Comparison of ENCODE assay signal across 18 cellular contexts in the genomic region with DNA sequence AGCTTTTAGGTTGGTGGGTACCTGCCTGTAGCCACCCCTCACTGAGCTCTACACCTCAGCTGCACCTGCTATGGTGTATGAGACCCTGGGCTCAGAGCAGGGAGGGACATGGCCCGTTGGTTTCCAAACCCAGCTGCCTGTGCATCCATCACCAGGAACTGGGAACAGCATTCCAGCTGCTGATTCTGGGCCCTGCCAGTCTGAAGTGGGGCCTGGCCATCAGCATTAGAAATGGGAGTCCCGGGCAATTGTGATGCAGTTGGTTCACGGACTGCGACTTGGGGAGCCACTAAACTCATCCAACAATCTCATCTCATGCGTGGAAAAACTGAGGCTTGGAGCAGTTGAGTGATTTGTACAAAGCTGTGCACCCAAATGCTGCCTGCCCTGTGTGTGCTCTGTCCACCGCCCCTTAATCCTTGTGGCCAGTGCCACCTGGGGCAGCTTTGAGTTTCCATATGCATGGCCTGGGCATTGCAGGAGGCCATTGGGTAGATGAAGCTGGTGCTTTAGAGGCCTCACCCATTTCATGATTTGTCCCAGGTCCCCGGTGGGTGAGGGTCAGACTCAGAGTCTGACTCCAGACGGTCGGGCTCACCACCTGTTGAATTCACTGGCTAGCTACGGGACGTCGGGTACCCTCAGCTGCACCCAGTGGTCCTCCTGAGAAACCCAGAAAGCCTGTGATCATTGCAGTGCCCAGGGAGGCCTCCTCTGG.
"Had no signal": no experiment of that assay in that cellular context is flagged by ENCODE, and none has a peak within 500 bp of the region (broad histone marks: within the 10 kb centered on the region; RNA-seq: fewer than 3 reads in every experiment).

No MANE protein-coding gene starts in this region.

- H3K27ac ChIP-seq: gastrocnemius medialis, heart left ventricle, lower lobe of right lung, neutrophil, upper lobe of left lung had no signal

- DNase-seq: activated CD4-positive, alpha-beta T cell treated with anti-CD3 and anti-CD28 coated beads, Interleukin-2, amount 50 U/mL, for 1 hour; activated CD8-positive, alpha-beta memory T cell treated with anti-CD3 and anti-CD28 coated beads for 24 hours; activated naive CD4-positive, alpha-beta T cell; activated naive CD8-positive, alpha-beta T cell treated with anti-CD3 and anti-CD28 coated beads, Interleukin-2, amount 50 U/mL, for 24 hours; dermis blood vessel endothelial cell; effector memory CD8-positive, alpha-beta T cell; gastrocnemius medialis; heart left ventricle; naive thymus-derived CD4-positive, alpha-beta T cell; stimulated activated CD4-positive, alpha-beta T cell treated with anti-CD3 and anti-CD28 coated beads, Interleukin-4, amount 100 ng/mL, for 4 hours; stimulated activated CD8-positive, alpha-beta memory T cell treated with anti-CD3 and anti-CD28 coated beads, Interleukin-4, amount 100 ng/mL, for 48 hours; stimulated activated naive CD4-positive, alpha-beta T cell treated with Interleukin-2 at 50 U/mL for 16 hours had no signal

- FAIRE-seq: bronchial epithelial cell had no signal

- H3K9me3 ChIP-seq: gastrocnemius medialis, heart left ventricle, lower lobe of right lung, neutrophil, suprapubic skin, upper lobe of left lung had no signal

- H3K4me1 ChIP-seq: gastrocnemius medialis, heart left ventricle had no signal

- H3K36me3 ChIP-seq: gastrocnemius medialis, heart left ventricle, lower lobe of right lung, neutrophil, suprapubic skin, upper lobe of left lung had no signal

- ATAC-seq: activated CD4-positive, CD25-positive, alpha-beta regulatory T cell treated with anti-CD3 and anti-CD28 coated beads, Interleukin-2, amount 50 U/mL, for 24 hours; activated naive CD8-positive, alpha-beta T cell treated with anti-CD3 and anti-CD28 coated beads, Interleukin-2, amount 50 U/mL, for 24 hours; effector memory CD8-positive, alpha-beta T cell; gastrocnemius medialis; heart left ventricle; naive thymus-derived CD4-positive, alpha-beta T cell had no signal

- H3K27me3 ChIP-seq: gastrocnemius medialis, neutrophil, upper lobe of left lung had no signal

- H3K4me3 ChIP-seq: gastrocnemius medialis, heart left ventricle, lower lobe of right lung, suprapubic skin, upper lobe of left lung had no signal
